1 cellular context compared by ENCODE assay signal in the genomic region with DNA sequence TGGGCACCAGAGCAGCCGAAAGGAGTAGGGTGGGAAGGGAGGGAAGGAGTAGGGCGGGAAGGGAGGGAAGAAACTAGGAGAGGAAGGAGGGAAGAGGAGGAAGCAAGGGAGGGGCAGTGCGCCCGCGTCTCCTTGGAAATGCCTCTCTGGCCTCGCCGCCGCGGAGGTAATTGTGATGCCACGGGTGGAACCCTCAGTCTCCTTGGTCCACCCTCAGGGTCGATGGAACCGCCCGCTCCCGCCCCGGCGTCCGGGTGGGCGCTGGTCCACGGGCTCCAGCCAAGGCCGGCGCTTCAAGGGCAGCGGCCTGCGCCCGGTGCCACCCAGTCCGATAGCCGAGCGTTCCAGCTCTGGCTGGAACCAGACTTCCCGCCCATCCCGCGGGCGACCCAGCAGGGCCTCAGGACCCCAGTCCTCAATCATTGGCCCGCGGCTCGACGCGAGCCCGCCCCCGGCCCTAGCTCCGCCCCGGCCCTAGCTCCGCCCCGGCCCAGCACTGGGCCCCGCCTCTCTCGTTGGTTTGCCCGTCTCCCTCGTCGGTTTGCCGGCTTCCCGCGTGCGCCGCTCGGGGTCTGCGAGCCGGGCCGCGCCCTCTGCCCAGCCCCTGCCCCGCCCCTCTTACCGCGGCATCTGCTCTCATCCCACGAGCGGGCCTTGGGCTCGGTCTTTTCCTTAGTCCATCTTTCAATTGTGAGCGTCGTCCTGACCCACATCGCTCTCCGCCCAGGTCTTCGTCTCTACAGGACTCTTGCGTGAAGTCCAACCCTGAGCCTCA.
TF ChIP-seq lines count a peak whose summit lies in the region.

No MANE protein-coding gene starts in this region.

TF ChIP-seq in A549, 52 proteins besides CTCF, POLR2A, EP300 and RAD21 (continued from another document):
- TF ChIP-seq, protein P1, sequence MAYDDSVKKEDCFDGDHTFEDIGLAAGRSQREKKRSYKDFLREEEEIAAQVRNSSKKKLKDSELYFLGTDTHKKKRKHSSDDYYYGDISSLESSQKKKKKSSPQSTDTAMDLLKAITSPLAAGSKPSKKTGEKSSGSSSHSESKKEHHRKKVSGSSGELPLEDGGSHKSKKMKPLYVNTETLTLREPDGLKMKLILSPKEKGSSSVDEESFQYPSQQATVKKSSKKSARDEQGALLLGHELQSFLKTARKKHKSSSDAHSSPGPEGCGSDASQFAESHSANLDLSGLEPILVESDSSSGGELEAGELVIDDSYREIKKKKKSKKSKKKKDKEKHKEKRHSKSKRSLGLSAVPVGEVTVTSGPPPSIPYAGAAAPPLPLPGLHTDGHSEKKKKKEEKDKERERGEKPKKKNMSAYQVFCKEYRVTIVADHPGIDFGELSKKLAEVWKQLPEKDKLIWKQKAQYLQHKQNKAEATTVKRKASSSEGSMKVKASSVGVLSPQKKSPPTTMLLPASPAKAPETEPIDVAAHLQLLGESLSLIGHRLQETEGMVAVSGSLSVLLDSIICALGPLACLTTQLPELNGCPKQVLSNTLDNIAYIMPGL (CRISPR knock-in tag; IDR thresholded peaks at IDR 0.05; ENCODE audit: borderline replicate concordance), result no peak
- TF ChIP-seq NPAS2 (CRISPR knock-in tag; IDR thresholded peaks at IDR 0.05; ENCODE audit: borderline replicate concordance) (no peak), JUN (IDR thresholded peaks at IDR 0.05) (peak; percentile 72 to 84; a peak in 3 of 5 replicates), EHMT2 (IDR thresholded peaks at IDR 0.05; ENCODE audit: low read depth) (no peak), POLR2AphosphoS2 (conservative IDR thresholded peaks at IDR 0.05; ENCODE audit: low read length) (0 out of 2 replicates have a peak, but pooled peaks have one; percentile 2), CEBPB (IDR thresholded peaks at IDR 0.05) (no peak), NR3C1 (IDR thresholded peaks at IDR 0.05) (no peak), JUNB (IDR thresholded peaks at IDR 0.05) (no peak), CHD2 (IDR thresholded peaks at IDR 0.05; ENCODE audit: low read length, partially characterized antibody) (no peak), EHF (CRISPR knock-in tag; IDR thresholded peaks at IDR 0.05) (no peak), BHLHE40 (IDR thresholded peaks at IDR 0.05; ENCODE audit: low read depth, low read length) (no peak), CBX2 (IDR thresholded peaks at IDR 0.05; ENCODE audit: borderline replicate concordance, low read depth) (no peak), SMC3 (IDR thresholded peaks at IDR 0.05) (no peak), HOXA7 (CRISPR knock-in tag; IDR thresholded peaks at IDR 0.05) (0 out of 2 replicates have a peak, but pooled peaks have one; percentile 78), CBX8 (IDR thresholded peaks at IDR 0.05) (no peak), FOSL2 (IDR thresholded peaks at IDR 0.05) (no peak), FOSL2 (CRISPR knock-in tag; IDR thresholded peaks at IDR 0.05) (no peak), ESRRA (IDR thresholded peaks at IDR 0.05; ENCODE audit: borderline replicate concordance, low read length) (no peak), RNF2 (IDR thresholded peaks at IDR 0.05; ENCODE audit: borderline replicate concordance, low read depth) (no peak), GATA3 (IDR thresholded peaks at IDR 0.05; ENCODE audit: borderline replicate concordance) (peak; percentile 12; the same call in 1 of the 2 replicates), MAFK (IDR thresholded peaks at IDR 0.05; ENCODE audit: partially characterized antibody) (no peak), CHD4 (IDR thresholded peaks at IDR 0.05; ENCODE audit: borderline replicate concordance) (no peak), RCOR1 (IDR thresholded peaks at IDR 0.05; ENCODE audit: low read depth, low read length) (no peak), RARB (CRISPR knock-in tag; IDR thresholded peaks at IDR 0.05) (no peak), ZFP36 (IDR thresholded peaks at IDR 0.05; ENCODE audit: borderline replicate concordance, partially characterized antibody) (no peak), KDM5A (IDR thresholded peaks at IDR 0.05) (no peak), FOSB (CRISPR knock-in tag; IDR thresholded peaks at IDR 0.05) (peak; percentile 52), RFX5 (IDR thresholded peaks at IDR 0.05) (no peak; the same call in 1 of the 2 replicates), HEYL (CRISPR knock-in tag; IDR thresholded peaks at IDR 0.05) (no peak), TFCP2L1 (CRISPR knock-in tag; IDR thresholded peaks at IDR 0.05) (peak; percentile 91), ZSCAN20 (CRISPR knock-in tag; IDR thresholded peaks at IDR 0.05) (no peak), TP53 (CRISPR knock-in tag; IDR thresholded peaks at IDR 0.05) (peak; percentile 62; the same call in 1 of the 2 replicates), HDAC2 (IDR thresholded peaks at IDR 0.05) (no peak), MAZ (IDR thresholded peaks at IDR 0.05; ENCODE audit: borderline replicate concordance, low read depth, low read length) (no peak), SREBF2 (IDR thresholded peaks at IDR 0.05) (no peak), NFE2L2 (conservative IDR thresholded peaks at IDR 0.05; ENCODE audit: low read length) (no peak), FOXS1 (CRISPR knock-in tag; IDR thresholded peaks at IDR 0.05) (no peak), MYC (IDR thresholded peaks at IDR 0.05; ENCODE audit: borderline replicate concordance, low read length) (no peak), KDM1A (IDR thresholded peaks at IDR 0.05; ENCODE audit: low read depth) (no peak)
- TF ChIP-seq, protein P2, sequence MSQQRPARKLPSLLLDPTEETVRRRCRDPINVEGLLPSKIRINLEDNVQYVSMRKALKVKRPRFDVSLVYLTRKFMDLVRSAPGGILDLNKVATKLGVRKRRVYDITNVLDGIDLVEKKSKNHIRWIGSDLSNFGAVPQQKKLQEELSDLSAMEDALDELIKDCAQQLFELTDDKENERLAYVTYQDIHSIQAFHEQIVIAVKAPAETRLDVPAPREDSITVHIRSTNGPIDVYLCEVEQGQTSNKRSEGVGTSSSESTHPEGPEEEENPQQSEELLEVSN (IDR thresholded peaks at IDR 0.05; ENCODE audit: borderline replicate concordance, low read depth), result peak; percentile 91
- TF ChIP-seq, protein P3, sequence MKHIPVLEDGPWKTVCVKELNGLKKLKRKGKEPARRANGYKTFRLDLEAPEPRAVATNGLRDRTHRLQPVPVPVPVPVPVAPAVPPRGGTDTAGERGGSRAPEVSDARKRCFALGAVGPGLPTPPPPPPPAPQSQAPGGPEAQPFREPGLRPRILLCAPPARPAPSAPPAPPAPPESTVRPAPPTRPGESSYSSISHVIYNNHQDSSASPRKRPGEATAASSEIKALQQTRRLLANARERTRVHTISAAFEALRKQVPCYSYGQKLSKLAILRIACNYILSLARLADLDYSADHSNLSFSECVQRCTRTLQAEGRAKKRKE (CRISPR knock-in tag; IDR thresholded peaks at IDR 0.05; ENCODE audit: low read depth), result peak; percentile 7; the same call in 1 of the 2 replicates
- TF ChIP-seq, protein P4, sequence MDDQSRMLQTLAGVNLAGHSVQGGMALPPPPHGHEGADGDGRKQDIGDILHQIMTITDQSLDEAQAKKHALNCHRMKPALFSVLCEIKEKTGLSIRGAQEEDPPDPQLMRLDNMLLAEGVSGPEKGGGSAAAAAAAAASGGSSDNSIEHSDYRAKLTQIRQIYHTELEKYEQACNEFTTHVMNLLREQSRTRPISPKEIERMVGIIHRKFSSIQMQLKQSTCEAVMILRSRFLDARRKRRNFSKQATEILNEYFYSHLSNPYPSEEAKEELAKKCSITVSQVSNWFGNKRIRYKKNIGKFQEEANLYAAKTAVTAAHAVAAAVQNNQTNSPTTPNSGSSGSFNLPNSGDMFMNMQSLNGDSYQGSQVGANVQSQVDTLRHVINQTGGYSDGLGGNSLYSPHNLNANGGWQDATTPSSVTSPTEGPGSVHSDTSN (IDR thresholded peaks at IDR 0.05), result peak; percentile 49; the same call in 1 of the 2 replicates
- TF ChIP-seq, protein P5, sequence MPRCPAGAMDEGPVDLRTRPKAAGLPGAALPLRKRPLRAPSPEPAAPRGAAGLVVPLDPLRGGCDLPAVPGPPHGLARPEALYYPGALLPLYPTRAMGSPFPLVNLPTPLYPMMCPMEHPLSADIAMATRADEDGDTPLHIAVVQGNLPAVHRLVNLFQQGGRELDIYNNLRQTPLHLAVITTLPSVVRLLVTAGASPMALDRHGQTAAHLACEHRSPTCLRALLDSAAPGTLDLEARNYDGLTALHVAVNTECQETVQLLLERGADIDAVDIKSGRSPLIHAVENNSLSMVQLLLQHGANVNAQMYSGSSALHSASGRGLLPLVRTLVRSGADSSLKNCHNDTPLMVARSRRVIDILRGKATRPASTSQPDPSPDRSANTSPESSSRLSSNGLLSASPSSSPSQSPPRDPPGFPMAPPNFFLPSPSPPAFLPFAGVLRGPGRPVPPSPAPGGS (IDR thresholded peaks at IDR 0.05), result peak; percentile 91
- TF ChIP-seq, protein P6, sequence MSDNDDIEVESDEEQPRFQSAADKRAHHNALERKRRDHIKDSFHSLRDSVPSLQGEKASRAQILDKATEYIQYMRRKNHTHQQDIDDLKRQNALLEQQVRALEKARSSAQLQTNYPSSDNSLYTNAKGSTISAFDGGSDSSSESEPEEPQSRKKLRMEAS (IDR thresholded peaks at IDR 0.05), result peak; percentile 94
- TF ChIP-seq, protein P7, sequence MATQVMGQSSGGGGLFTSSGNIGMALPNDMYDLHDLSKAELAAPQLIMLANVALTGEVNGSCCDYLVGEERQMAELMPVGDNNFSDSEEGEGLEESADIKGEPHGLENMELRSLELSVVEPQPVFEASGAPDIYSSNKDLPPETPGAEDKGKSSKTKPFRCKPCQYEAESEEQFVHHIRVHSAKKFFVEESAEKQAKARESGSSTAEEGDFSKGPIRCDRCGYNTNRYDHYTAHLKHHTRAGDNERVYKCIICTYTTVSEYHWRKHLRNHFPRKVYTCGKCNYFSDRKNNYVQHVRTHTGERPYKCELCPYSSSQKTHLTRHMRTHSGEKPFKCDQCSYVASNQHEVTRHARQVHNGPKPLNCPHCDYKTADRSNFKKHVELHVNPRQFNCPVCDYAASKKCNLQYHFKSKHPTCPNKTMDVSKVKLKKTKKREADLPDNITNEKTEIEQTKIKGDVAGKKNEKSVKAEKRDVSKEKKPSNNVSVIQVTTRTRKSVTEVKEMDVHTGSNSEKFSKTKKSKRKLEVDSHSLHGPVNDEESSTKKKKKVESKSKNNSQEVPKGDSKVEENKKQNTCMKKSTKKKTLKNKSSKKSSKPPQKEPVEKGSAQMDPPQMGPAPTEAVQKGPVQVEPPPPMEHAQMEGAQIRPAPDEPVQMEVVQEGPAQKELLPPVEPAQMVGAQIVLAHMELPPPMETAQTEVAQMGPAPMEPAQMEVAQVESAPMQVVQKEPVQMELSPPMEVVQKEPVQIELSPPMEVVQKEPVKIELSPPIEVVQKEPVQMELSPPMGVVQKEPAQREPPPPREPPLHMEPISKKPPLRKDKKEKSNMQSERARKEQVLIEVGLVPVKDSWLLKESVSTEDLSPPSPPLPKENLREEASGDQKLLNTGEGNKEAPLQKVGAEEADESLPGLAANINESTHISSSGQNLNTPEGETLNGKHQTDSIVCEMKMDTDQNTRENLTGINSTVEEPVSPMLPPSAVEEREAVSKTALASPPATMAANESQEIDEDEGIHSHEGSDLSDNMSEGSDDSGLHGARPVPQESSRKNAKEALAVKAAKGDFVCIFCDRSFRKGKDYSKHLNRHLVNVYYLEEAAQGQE (IDR thresholded peaks at IDR 0.05), result 0 out of 2 replicates have a peak, but pooled peaks have one; percentile 41
- TF ChIP-seq, protein P8, sequence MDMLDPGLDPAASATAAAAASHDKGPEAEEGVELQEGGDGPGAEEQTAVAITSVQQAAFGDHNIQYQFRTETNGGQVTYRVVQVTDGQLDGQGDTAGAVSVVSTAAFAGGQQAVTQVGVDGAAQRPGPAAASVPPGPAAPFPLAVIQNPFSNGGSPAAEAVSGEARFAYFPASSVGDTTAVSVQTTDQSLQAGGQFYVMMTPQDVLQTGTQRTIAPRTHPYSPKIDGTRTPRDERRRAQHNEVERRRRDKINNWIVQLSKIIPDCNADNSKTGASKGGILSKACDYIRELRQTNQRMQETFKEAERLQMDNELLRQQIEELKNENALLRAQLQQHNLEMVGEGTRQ (IDR thresholded peaks at IDR 0.05), result no peak
- TF ChIP-seq, protein P9, sequence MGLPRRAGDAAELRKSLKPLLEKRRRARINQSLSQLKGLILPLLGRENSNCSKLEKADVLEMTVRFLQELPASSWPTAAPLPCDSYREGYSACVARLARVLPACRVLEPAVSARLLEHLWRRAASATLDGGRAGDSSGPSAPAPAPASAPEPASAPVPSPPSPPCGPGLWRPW (IDR thresholded peaks at IDR 0.05), result no peak
